In genomic region chr2:231917280-231918088, GRCh38 we compare ENCODE assay signal across 16 cellular contexts. TPM values are rescaled to one million over a fixed set of nuclear protein-coding genes. Genes with fewer than 3 reads are reported as not detected.
DNase-seq lines count a peak whose midpoint lies in the region; ATAC-seq and TF ChIP-seq lines count a peak whose summit lies in the region.
"Had no signal": no experiment of that assay in that cellular context is flagged by ENCODE, and none has a peak within 500 bp of the region (broad histone marks: within the 10 kb centered on the region; RNA-seq: fewer than 3 reads in every experiment).

No MANE protein-coding gene starts in this region.

- peak; percentile 41 for DNase-seq in ELF-1 (ENCODE audit: low read depth, low spot score)
- DNase-seq in RKO (ENCODE audit: low spot score): peak; percentile 22
- peak; percentile 73 for DNase-seq in globus pallidus (ENCODE audit: low spot score)
- DNase-seq in neural progenitor cell (ENCODE audit: low spot score): peak; percentile 31
- no peak for DNase-seq in effector CD4-positive, alpha-beta T cell
- no peak for DNase-seq in activated CD8-positive, alpha-beta memory T cell treated with anti-CD3 and anti-CD28 coated beads for 24 hours
- DNase-seq: activated CD4-positive, alpha-beta T cell treated with anti-CD3 and anti-CD28 coated beads for 4 hours; effector CD8-positive, alpha-beta T cell; foreskin fibroblast; NCI-H1105 treated with DMSO at 0.1 percent for 48 hours; NCI-H345; upper lobe of left lung had no signal

- H2AFZ ChIP-seq in neural progenitor cell (replicated peaks): no peak overlapping the region

- peaks cover 10% of the 10 kb centered on the region for H3K4me1 Mint-ChIP-seq in neural progenitor cell
- H3K4me1 Mint-ChIP-seq: B cell had no signal

- H3K27ac ChIP-seq in neural progenitor cell: no peak overlapping the region
- H3K27ac ChIP-seq: upper lobe of left lung had no signal

- no peaks in the 10 kb centered on the region for H3K4me1 ChIP-seq in neural progenitor cell
- H3K4me1 ChIP-seq: upper lobe of left lung had no signal

- H3K27me3 ChIP-seq in neural progenitor cell: no peaks in the 10 kb centered on the region
- H3K27me3 ChIP-seq: upper lobe of left lung had no signal

- H3K36me3 ChIP-seq in neural progenitor cell: no peaks in the 10 kb centered on the region
- H3K36me3 ChIP-seq: upper lobe of left lung had no signal

- H4K20me1 ChIP-seq in neural progenitor cell (ENCODE audit: low read depth): no peaks in the 10 kb centered on the region

- no peak for TF ChIP-seq CTCF in neural progenitor cell (IDR thresholded peaks at IDR 0.05)

- no peak overlapping the region for H3K4me2 ChIP-seq in neural progenitor cell

- H3K79me2 ChIP-seq in neural progenitor cell (ENCODE audit: low read depth): no peaks in the 10 kb centered on the region

- no peaks in the 10 kb centered on the region for H3F3A ChIP-seq in neural progenitor cell (ENCODE audit: low read depth)

- no peak overlapping the region for H3K9ac ChIP-seq in neural progenitor cell

- no peak overlapping the region for H3K4me3 ChIP-seq in neural progenitor cell
- H3K4me3 ChIP-seq: upper lobe of left lung had no signal

- ATAC-seq in HG03565 (IDR thresholded peaks at IDR 0.05; ENCODE audit: unreplicated experiment) (no peak), GM21528 (IDR thresholded peaks at IDR 0.05; ENCODE audit: low FRiP score, unreplicated experiment) (no peak)

- no peaks in the 10 kb centered on the region for H3K9me3 Mint-ChIP-seq in neural progenitor cell
- H3K9me3 Mint-ChIP-seq: IgD-negative memory B cell had no signal

- H3K9me3 ChIP-seq in neural progenitor cell (ENCODE audit: low read depth): no peaks in the 10 kb centered on the region
- H3K9me3 ChIP-seq: upper lobe of left lung had no signal

- no peak overlapping the region for H3K4me3 Mint-ChIP-seq in neural progenitor cell
- H3K4me3 Mint-ChIP-seq: B cell, IgD-negative memory B cell had no signal

- no peak overlapping the region for H3K27ac Mint-ChIP-seq in neural progenitor cell
- H3K27ac Mint-ChIP-seq: B cell, IgD-negative memory B cell had no signal

- peaks cover 2% of the 10 kb centered on the region for H3K27me3 Mint-ChIP-seq in neural progenitor cell (ENCODE audit: insufficient read depth, low read depth)

- no peaks in the 10 kb centered on the region for H3K36me3 Mint-ChIP-seq in neural progenitor cell
- H3K36me3 Mint-ChIP-seq: IgD-negative memory B cell had no signal

RNA-seq across cellular contexts. Expression of gene NPPC, which starts 8.7 kb away (rescaled TPM):
- not detected in 2 replicates for total RNA-seq in neural progenitor cell (ENCODE audit: low replicate concordance)
- total RNA-seq: upper lobe of left lung had no signal

RNA-seq across cellular contexts. Expression of gene DIS3L2, which starts 44.0 kb away (rescaled TPM):
- 23.2 and 35.3 TPM in 2 replicates for total RNA-seq in neural progenitor cell (ENCODE audit: low replicate concordance)

Comparison
In these comparisons a context has a peak if more than half of its experiments do, and no peak if none do; other contexts are left out.
1. DNase-seq: peak in ELF-1 (single experiment), RKO (single experiment), globus pallidus (single experiment) and neural progenitor cell (single experiment); none in effector CD4-positive, alpha-beta T cell (single experiment) and activated CD8-positive, alpha-beta memory T cell treated with anti-CD3 and anti-CD28 coated beads for 24 hours (single experiment).